ENCODE assay signal across 8 cellular contexts in the genomic region with DNA sequence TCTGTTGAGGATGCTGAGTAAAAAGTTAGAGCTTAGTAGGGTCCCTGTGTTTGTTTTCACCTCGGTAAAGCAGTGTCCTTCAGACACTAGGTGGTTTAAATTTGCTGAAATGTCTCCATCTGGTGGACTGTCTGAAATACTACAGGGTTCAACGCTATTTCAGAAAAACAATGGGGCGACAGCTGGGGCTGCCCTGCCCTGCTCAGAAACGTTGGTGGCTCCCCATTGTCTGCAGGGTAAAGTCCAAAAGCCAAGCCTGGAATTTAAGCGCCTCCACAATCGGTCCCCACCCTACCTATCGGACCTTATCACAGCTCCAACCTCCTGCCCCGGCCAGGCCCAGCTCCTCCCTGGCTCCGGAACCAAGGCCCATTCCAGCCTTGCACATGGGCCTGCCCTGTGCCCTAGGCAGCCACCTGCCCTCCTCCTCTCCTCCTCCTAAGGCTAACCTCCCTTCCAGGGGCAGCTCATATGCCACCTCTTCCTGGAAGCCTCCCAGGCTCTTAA. TPM values are rescaled to one million over a fixed set of nuclear protein-coding genes. Genes with fewer than 3 reads are reported as not detected.
DNase-seq lines count a peak whose midpoint lies in the region; ATAC-seq and TF ChIP-seq lines count a peak whose summit lies in the region.

No MANE protein-coding gene starts in this region.

- H3K4me1 ChIP-seq in PC-9 (replicated peaks; ENCODE audit: insufficient read depth): peaks cover 65% of the 10 kb centered on the region

- no peak overlapping the region for H3K27ac Mint-ChIP-seq in MCF 10A (ENCODE audit: low read depth, unreplicated experiment)
- H3K27ac Mint-ChIP-seq in stimulated activated naive B cell treated with anti-CD40 and anti-IgM and Interleukin-4, amounts not matched to agents 10 μg/mL and 1 μg/mL and 100 μg/mL, for 72 hours: no peak overlapping the region

- H4K20me1 ChIP-seq in PC-9 (ENCODE audit: insufficient read depth): no peaks in the 10 kb centered on the region

- ATAC-seq in HG02798 (IDR thresholded peaks at IDR 0.05; ENCODE audit: poor library complexity, unreplicated experiment) (peak; percentile 27), HG03280 (IDR thresholded peaks at IDR 0.05; ENCODE audit: unreplicated experiment) (no peak)
- peak; percentile 23 to 28 for ATAC-seq in stimulated activated naive B cell treated with anti-CD40 and anti-IgM and Interleukin-4, amounts not matched to agents 10 μg/mL and 1 μg/mL and 100 μg/mL, for 72 hours (replicated peaks)

- TF ChIP-seq CTCF in PC-9 (conservative IDR thresholded peaks at IDR 0.05): peak; percentile 94
- TF ChIP-seq CTCF in MCF 10A (IDR thresholded peaks at IDR 0.05; ENCODE audit: unreplicated experiment): peak; percentile 59

- peak overlapping the region; percentile 27 for H3K4me2 ChIP-seq in PC-9

- H3K9me3 Mint-ChIP-seq in MCF 10A (ENCODE audit: unreplicated experiment): no peaks in the 10 kb centered on the region
- H3K9me3 Mint-ChIP-seq in stimulated activated naive B cell treated with anti-CD40 and anti-IgM and Interleukin-4, amounts not matched to agents 10 μg/mL and 1 μg/mL and 100 μg/mL, for 72 hours: no peaks in the 10 kb centered on the region

- peaks cover 8% of the 10 kb centered on the region for H3K36me3 Mint-ChIP-seq in MCF 10A (ENCODE audit: insufficient read depth, unreplicated experiment)
- no peaks in the 10 kb centered on the region for H3K36me3 Mint-ChIP-seq in stimulated activated naive B cell treated with anti-CD40 and anti-IgM and Interleukin-4, amounts not matched to agents 10 μg/mL and 1 μg/mL and 100 μg/mL, for 72 hours

- DNase-seq in EL (peak; percentile 54), PC-9 (no peak), MCF 10A (ENCODE audit: unreplicated experiment) (peak; percentile 64), iPS-NIHi7 (ENCODE audit: extremely low spot score) (peak; percentile 84), GF-D8 (lab: John Stamatoyannopoulos, UW) (no peak)
- no peak for DNase-seq in stimulated activated naive B cell treated with anti-CD40 and anti-IgM and Interleukin-4, amounts not matched to agents 10 μg/mL and 1 μg/mL and 100 μg/mL, for 72 hours

- intact Hi-C loops in PC-9 (cut with micrococcal nuclease; ENCODE audit: unreplicated experiment): loop anchor here (1.0 to 5.0 kb wide), 8 partner anchors 35 to 412 kb away; a partner anchor contains a TSS
- intact Hi-C loops in MCF 10A (cut with micrococcal nuclease): loop anchor here (1.0 to 2.0 kb wide), 4 partner anchors 191 to 345 kb away; a partner anchor contains a TSS

- H3K4me3 ChIP-seq in PC-9: no peak overlapping the region

- H3K4me3 Mint-ChIP-seq in MCF 10A (ENCODE audit: unreplicated experiment): no peak overlapping the region
- no peak overlapping the region for H3K4me3 Mint-ChIP-seq in stimulated activated naive B cell treated with anti-CD40 and anti-IgM and Interleukin-4, amounts not matched to agents 10 μg/mL and 1 μg/mL and 100 μg/mL, for 72 hours

- 0 out of 2 replicates have a peak overlapping the region, but pooled peaks have one; percentile 32 for H2AFZ ChIP-seq in PC-9

- BruUV-seq in PC-9 (replicated peaks; lab: Mats Ljungman, UMichigan) (no TSS peak), MCF 10A (replicated peaks; lab: Mats Ljungman, UMichigan) (no TSS peak)

- no peaks in the 10 kb centered on the region for H3K27me3 Mint-ChIP-seq in MCF 10A (ENCODE audit: insufficient read depth, unreplicated experiment)
- H3K27me3 Mint-ChIP-seq in stimulated activated naive B cell treated with anti-CD40 and anti-IgM and Interleukin-4, amounts not matched to agents 10 μg/mL and 1 μg/mL and 100 μg/mL, for 72 hours: peaks cover 3 to 4% of the 10 kb centered on the region in 2 donors

- peaks cover 18% of the 10 kb centered on the region for H3K4me1 Mint-ChIP-seq in MCF 10A (ENCODE audit: insufficient read depth, unreplicated experiment)
- H3K4me1 Mint-ChIP-seq in stimulated activated naive B cell treated with anti-CD40 and anti-IgM and Interleukin-4, amounts not matched to agents 10 μg/mL and 1 μg/mL and 100 μg/mL, for 72 hours: peaks cover 18 to 32% of the 10 kb centered on the region in 2 donors

- H3F3A ChIP-seq in PC-9 (ENCODE audit: insufficient read depth, low read depth): peaks cover 50% of the 10 kb centered on the region

- no peaks in the 10 kb centered on the region for H3K9me2 ChIP-seq in PC-9 (ENCODE audit: insufficient read depth)

- H3K9me3 ChIP-seq in PC-9 (ENCODE audit: insufficient read depth, low read depth): no peaks in the 10 kb centered on the region

- H3K27ac ChIP-seq in PC-9: peak overlapping the region; percentile 82

- no peaks in the 10 kb centered on the region for H3K36me3 ChIP-seq in PC-9 (ENCODE audit: low read depth)

- POLR2A ChIA-PET in PC-9 (lab: Charles Lee; ENCODE audit: unreplicated experiment) (interaction anchor here (0.6 kb wide), 1 partner anchor 208 kb away, joined by 10 read pairs; no protein-coding TSS in a partner anchor), MCF 10A (lab: Yijun Ruan, JAX) (interaction anchor here (0.6 to 1.5 kb wide), 9 partner anchors 25 to 660 kb away, joined by 3 to 13 read pairs (median 4); no protein-coding TSS in a partner anchor)

- H3K79me2 ChIP-seq in PC-9 (ENCODE audit: low read depth): peaks cover 18% of the 10 kb centered on the region

- CTCF ChIA-PET in PC-9 (lab: Charles Lee) (interaction anchor here (0.5 to 1.7 kb wide), 14 partner anchors 44 to 355 kb away, joined by 3 to 10 read pairs (median 4); no protein-coding TSS in a partner anchor), MCF 10A (lab: Yijun Ruan, JAX) (interaction anchor here (0.6 to 10.0 kb wide), 50 partner anchors 8 to 1099 kb away, joined by 3 to 246 read pairs (median 4); no protein-coding TSS in a partner anchor)

- H3K27me3 ChIP-seq in PC-9 (ENCODE audit: insufficient read depth, low read depth): no peaks in the 10 kb centered on the region

RNA-seq across cellular contexts. Expression of a gene that starts 4.3 kb away (rescaled TPM):
- total RNA-seq in PC-9 (2021) (22.1 and 26.8 TPM in 2 replicates), MCF 10A (2022) (24.5 and 32.3 TPM in 2 replicates)

Comparison
In these comparisons a context has a peak if more than half of its experiments do, and no peak if none do; other contexts are left out.
1. DNase-seq: peak in EL (single experiment), MCF 10A (single experiment) and iPS-NIHi7 (single experiment); none in PC-9 (0 of 2), stimulated activated naive B cell treated with anti-CD40 and anti-IgM and Interleukin-4, amounts not matched to agents 10 μg/mL and 1 μg/mL and 100 μg/mL, for 72 hours (single experiment) and GF-D8 (single experiment).